Comparison of ENCODE assay signal across 1 cellular context in the genomic region with DNA sequence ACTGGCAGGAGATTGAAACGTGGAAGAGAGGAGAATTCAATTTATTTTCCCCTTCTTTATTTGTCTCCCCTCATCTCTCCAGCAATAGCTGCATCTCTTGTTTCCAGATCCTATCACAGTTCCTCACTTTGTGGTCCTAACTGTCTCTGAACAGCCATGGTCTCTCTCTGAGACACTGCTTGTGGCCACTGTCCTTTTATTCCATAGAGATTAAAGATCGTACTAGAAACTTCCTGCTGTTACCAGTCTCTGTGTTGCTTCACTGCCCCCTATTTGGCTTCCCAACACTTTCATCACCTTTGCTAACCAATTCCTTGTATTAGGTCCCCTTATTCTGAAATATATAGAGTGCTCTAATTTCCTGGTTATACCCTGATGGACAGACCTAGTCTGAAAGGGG.
TF ChIP-seq lines count a peak whose summit lies in the region.

No MANE protein-coding gene starts in this region.

TF ChIP-seq in endothelial cell of umbilical vein, 7 proteins besides CTCF, POLR2A, EP300 and RAD21:
- TF ChIP-seq EZH2 (IDR thresholded peaks at IDR 0.05; ENCODE audit: borderline replicate concordance, low read depth, low read length, severe bottlenecking) (no peak), GATA2 (IDR thresholded peaks at IDR 0.05; ENCODE audit: insufficient read depth, insufficient read length, low read depth, low read length) (no peak), MYC (IDR thresholded peaks at IDR 0.05; ENCODE audit: low read depth, low read length) (no peak), JUN (IDR thresholded peaks at IDR 0.05; ENCODE audit: borderline replicate concordance, insufficient read depth, insufficient read length, low read depth) (no peak), FOS (IDR thresholded peaks at IDR 0.05; ENCODE audit: borderline replicate concordance, insufficient read depth, low read length) (no peak), POLR2AphosphoS5 (IDR thresholded peaks at IDR 0.05; ENCODE audit: insufficient read depth, low read depth, low read length) (no peak)
- TF ChIP-seq, protein P1, sequence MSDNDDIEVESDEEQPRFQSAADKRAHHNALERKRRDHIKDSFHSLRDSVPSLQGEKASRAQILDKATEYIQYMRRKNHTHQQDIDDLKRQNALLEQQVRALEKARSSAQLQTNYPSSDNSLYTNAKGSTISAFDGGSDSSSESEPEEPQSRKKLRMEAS (IDR thresholded peaks at IDR 0.05; ENCODE audit: insufficient read depth, insufficient read length) = no peak
